Comparison of ENCODE assay signal across 1 cellular context in the genomic region with DNA sequence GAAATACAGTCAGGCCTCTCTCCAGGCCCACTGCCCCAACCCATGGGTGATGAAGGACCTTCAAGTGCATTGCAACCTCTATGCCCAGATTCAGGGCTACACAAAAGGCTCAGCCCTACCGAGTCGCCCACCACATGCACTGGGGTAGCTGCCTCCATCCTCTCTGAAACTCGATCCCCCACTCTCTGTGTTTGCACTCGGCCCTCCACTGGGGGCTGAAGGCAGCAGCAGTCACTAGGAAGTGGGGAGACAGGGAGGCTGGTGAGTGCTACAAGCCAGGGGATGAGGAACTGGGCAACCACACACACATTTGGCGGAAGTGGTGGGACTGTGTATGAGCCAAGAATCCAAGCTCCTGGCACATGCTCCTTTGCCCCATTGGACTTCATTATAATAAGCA.
A peak's percentile ranks its signal among the peaks of the same experiment; 100 is the strongest.
TF ChIP-seq lines count a peak whose summit lies in the region.

No MANE protein-coding gene starts in this region.

TF ChIP-seq in K562, 482 proteins besides CTCF, POLR2A, EP300 and RAD21 (continued from another document):
- TF ChIP-seq MAX (CRISPR knock-in tag; IDR thresholded peaks at IDR 0.05), result 0 out of 2 replicates have a peak, but pooled peaks have one; percentile 13
- no peak for TF ChIP-seq ZNF217 (CRISPR knock-in tag; IDR thresholded peaks at IDR 0.05)
- TF ChIP-seq ZNF384 (IDR thresholded peaks at IDR 0.05; ENCODE audit: low read depth, low read length), result no peak
